ENCODE assay signal across 32 cellular contexts in the genomic region with DNA sequence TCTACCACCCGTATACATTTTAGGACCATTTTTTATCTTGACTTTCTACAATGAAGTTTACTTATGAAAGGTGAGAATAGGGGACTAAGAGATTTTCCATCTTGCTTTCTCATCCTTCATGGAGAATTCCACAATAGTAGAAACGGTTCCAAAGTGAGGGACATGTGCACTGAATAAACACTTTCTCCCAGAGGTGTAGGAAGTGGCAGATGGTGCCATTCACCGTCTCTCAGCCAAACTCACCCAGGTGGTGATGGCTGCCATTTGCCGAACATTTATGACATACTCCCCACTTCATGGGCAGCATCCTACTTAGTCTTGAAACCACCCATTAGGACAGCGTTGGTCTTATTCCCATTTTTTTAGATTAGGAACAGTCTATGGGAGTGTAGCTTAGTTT.
"Had no signal": no experiment of that assay in that cellular context is flagged by ENCODE, and none has a peak within 500 bp of the region (broad histone marks: within the 10 kb centered on the region; RNA-seq: fewer than 3 reads in every experiment).

No MANE protein-coding gene starts in this region.

- DNase-seq: activated B cell treated with CpG ODN at 0.5 μM for 24 hours; activated CD4-positive, alpha-beta T cell treated with anti-CD3 and anti-CD28 coated beads for 48 hours; activated CD4-positive, alpha-beta T cell treated with anti-CD3 and anti-CD28 coated beads, Interleukin-2, amount 50 U/mL, for 1 hour; activated CD4-positive, alpha-beta T cell treated with anti-CD3 and anti-CD28 coated beads, Interleukin-2, amount 50 U/mL, for 48 hours; activated CD8-positive, alpha-beta memory T cell treated with anti-CD3 and anti-CD28 coated beads for 24 hours; activated CD8-positive, alpha-beta T cell treated with anti-CD3 and anti-CD28 coated beads for 36 hours; activated effector memory CD4-positive, alpha-beta T cell treated with Interleukin-2 at 50 U/mL for 16 hours; activated gamma-delta T cell treated with Interleukin-2 at 50 U/mL for 16 hours; activated naive CD4-positive, alpha-beta T cell treated with anti-CD3 and anti-CD28 coated beads, Interleukin-2, amount 50 U/mL, for 16 hours; activated naive CD4-positive, alpha-beta T cell treated with Interleukin-2 at 50 U/mL for 16 hours; activated T-cell treated with anti-CD3 and anti-CD28 coated beads, Interleukin-2, amount 50 U/mL, for 4 hours; amniotic stem cell; anterior cingulate cortex; brain microvascular endothelial cell; cortex of kidney; dermis blood vessel endothelial cell; effector CD4-positive, alpha-beta T cell; effector memory CD8-positive, alpha-beta T cell; erythroblast; foreskin keratinocyte; gastrocnemius medialis; glutamatergic neuron; heart left ventricle; T-helper 17 cell; T1000; WERI-Rb-1 had no signal

- H3K27ac Mint-ChIP-seq: activated B cell treated with CpG ODN at 0.5 μM for 24 hours; activated CD8-positive, alpha-beta T cell treated with anti-CD3 and anti-CD28 coated beads for 36 hours; activated naive CD8-positive, alpha-beta T cell; activated T-helper 17 cell treated with anti-CD3 and anti-CD28 coated beads, Interleukin-2, amount 50 U/mL, for 72 hours; effector memory CD8-positive, alpha-beta T cell; T-helper 17 cell; T-helper 2 cell treated with Interferon-gamma antibody and Interleukin-4, amounts not matched to agents 5 μg/mL and 100 μg/mL, for 36 hours had no signal

- H3K9me3 ChIP-seq: esophagus muscularis mucosa, gastrocnemius medialis, heart left ventricle had no signal

- H3K4me3 Mint-ChIP-seq: activated B cell treated with CpG ODN at 0.5 μM for 24 hours; activated CD8-positive, alpha-beta T cell treated with anti-CD3 and anti-CD28 coated beads for 36 hours; activated naive CD8-positive, alpha-beta T cell; activated T-cell treated with anti-CD3 and anti-CD28 coated beads, Interleukin-2, amount 50 U/mL, for 4 hours; activated T-helper 17 cell treated with anti-CD3 and anti-CD28 coated beads, Interleukin-2, amount 50 U/mL, for 72 hours; central memory CD8-positive, alpha-beta T cell; effector memory CD8-positive, alpha-beta T cell; T-helper 17 cell; T-helper 2 cell treated with Interferon-gamma antibody and Interleukin-4, amounts not matched to agents 5 μg/mL and 100 μg/mL, for 36 hours had no signal

- H3K4me1 Mint-ChIP-seq: activated B cell treated with CpG ODN at 0.5 μM for 24 hours; activated T-helper 17 cell treated with anti-CD3 and anti-CD28 coated beads, Interleukin-2, amount 50 U/mL, for 72 hours; central memory CD8-positive, alpha-beta T cell; T-helper 17 cell had no signal

- H3K4me1 ChIP-seq: foreskin keratinocyte, gastrocnemius medialis, heart left ventricle had no signal

- ATAC-seq: activated CD4-positive, CD25-positive, alpha-beta regulatory T cell treated with anti-CD3 and anti-CD28 coated beads, Interleukin-2, amount 50 U/mL, for 24 hours; activated CD8-positive, alpha-beta T cell treated with anti-CD3 and anti-CD28 coated beads for 36 hours; activated T-cell treated with anti-CD3 and anti-CD28 coated beads, Interleukin-2, amount 50 U/mL, for 4 hours; activated T-helper 17 cell treated with anti-CD3 and anti-CD28 coated beads, Interleukin-2, amount 50 U/mL, for 72 hours; effector memory CD8-positive, alpha-beta T cell; foreskin keratinocyte; gastrocnemius medialis; heart left ventricle; T-helper 17 cell had no signal

- H3K9me3 Mint-ChIP-seq: activated B cell treated with CpG ODN at 0.5 μM for 24 hours; activated CD8-positive, alpha-beta T cell treated with anti-CD3 and anti-CD28 coated beads for 36 hours; activated T-helper 17 cell treated with anti-CD3 and anti-CD28 coated beads, Interleukin-2, amount 50 U/mL, for 72 hours had no signal

- H3K36me3 ChIP-seq: brain microvascular endothelial cell, esophagus muscularis mucosa, gastrocnemius medialis, heart left ventricle, WERI-Rb-1 had no signal

- H3K4me3 ChIP-seq: esophagus muscularis mucosa, gastrocnemius medialis, heart left ventricle had no signal

- H3K36me3 Mint-ChIP-seq: activated naive CD8-positive, alpha-beta T cell had no signal

- H3K27ac ChIP-seq: brain microvascular endothelial cell, esophagus muscularis mucosa, foreskin keratinocyte, gastrocnemius medialis, heart left ventricle, WERI-Rb-1 had no signal
